Comparison of ENCODE assay signal across 31 cellular contexts in genomic region chr6:70377372-70377771, GRCh38.
"Had no signal": no experiment of that assay in that cellular context is flagged by ENCODE, and none has a peak within 500 bp of the region (broad histone marks: within the 10 kb centered on the region; RNA-seq: fewer than 3 reads in every experiment).

No MANE protein-coding gene starts in this region.

- H3K9me3 ChIP-seq: adrenal gland, ascending aorta, colonic mucosa had no signal

- H3K27ac ChIP-seq: adrenal gland, ascending aorta, cardiac muscle cell, colonic mucosa had no signal

- H3K27me3 ChIP-seq: adrenal gland, ascending aorta, cardiac muscle cell, colonic mucosa had no signal

- DNase-seq: activated B cell treated with CpG ODN at 0.5 μM for 24 hours; activated CD4-positive, alpha-beta memory T cell treated with anti-CD3 and anti-CD28 coated beads for 36 hours; activated CD4-positive, alpha-beta T cell treated with anti-CD3 and anti-CD28 coated beads for 4 hours; activated CD4-positive, alpha-beta T cell treated with anti-CD3 and anti-CD28 coated beads, Interleukin-2, amount 10 ng/mL, durations not matched to agents 24 days and 14 days; activated CD4-positive, alpha-beta T cell treated with anti-CD3 and anti-CD28 coated beads, Interleukin-2, amount 50 U/mL, for 1 hour; activated CD4-positive, alpha-beta T cell treated with anti-CD3 and anti-CD28 coated beads, Interleukin-2, amount 50 U/mL, for 4 hours; activated CD4-positive, CD25-positive, alpha-beta regulatory T cell treated with anti-CD3 and anti-CD28 coated beads, Interleukin-2, amount 50 U/mL, for 72 hours; activated CD8-positive, alpha-beta memory T cell treated with anti-CD3 and anti-CD28 coated beads, Interleukin-2, amount 50 U/mL, for 4 hours; activated CD8-positive, alpha-beta T cell treated with anti-CD3 and anti-CD28 coated beads for 36 hours; activated effector memory CD4-positive, alpha-beta T cell treated with anti-CD3 and anti-CD28 coated beads, Interleukin-2, amount 50 U/mL, for 16 hours; activated gamma-delta T cell treated with Interleukin-2 at 50 U/mL for 16 hours; activated naive CD4-positive, alpha-beta T cell; activated naive CD4-positive, alpha-beta T cell treated with anti-CD3 and anti-CD28 coated beads for 36 hours; activated naive CD4-positive, alpha-beta T cell treated with anti-CD3 and anti-CD28 coated beads, Interleukin-2, amount 50 U/mL, for 16 hours; activated naive CD8-positive, alpha-beta T cell treated with anti-CD3 and anti-CD28 coated beads for 36 hours; activated T-cell treated with anti-CD3 and anti-CD28 coated beads for 4 hours; activated T-cell treated with anti-CD3 and anti-CD28 coated beads, Interleukin-2, amount 50 U/mL, for 1 hour; activated T-cell treated with anti-CD3 and anti-CD28 coated beads, Interleukin-2, amount 50 U/mL, for 4 hours; activated T-cell treated with anti-CD3 and anti-CD28 coated beads, Interleukin-2, amount 50 U/mL, for 72 hours; adrenal gland; amygdala; anterior cingulate cortex; caudate nucleus; cerebellar nuclear complex; colonic mucosa; T-helper 17 cell; T-helper 9 cell had no signal

- H3K36me3 ChIP-seq: adrenal gland, ascending aorta, cardiac muscle cell, colonic mucosa had no signal

- ATAC-seq: activated CD8-positive, alpha-beta T cell treated with anti-CD3 and anti-CD28 coated beads for 36 hours; activated naive CD4-positive, alpha-beta T cell treated with anti-CD3 and anti-CD28 coated beads, Interleukin-2, amount 50 U/mL, for 72 hours; activated T-cell treated with anti-CD3 and anti-CD28 coated beads, Interleukin-2, amount 50 U/mL, for 4 hours; activated T-cell treated with anti-CD3 and anti-CD28 coated beads, Interleukin-2, amount 50 U/mL, for 72 hours; activated T-helper 17 cell treated with anti-CD3 and anti-CD28 coated beads, Interleukin-2, amount 50 U/mL, for 72 hours; T-helper 17 cell had no signal

- H3K4me3 ChIP-seq: adrenal gland, ascending aorta, cardiac muscle cell, colonic mucosa had no signal
